ENCODE assay signal across 11 cellular contexts in the genomic region with DNA sequence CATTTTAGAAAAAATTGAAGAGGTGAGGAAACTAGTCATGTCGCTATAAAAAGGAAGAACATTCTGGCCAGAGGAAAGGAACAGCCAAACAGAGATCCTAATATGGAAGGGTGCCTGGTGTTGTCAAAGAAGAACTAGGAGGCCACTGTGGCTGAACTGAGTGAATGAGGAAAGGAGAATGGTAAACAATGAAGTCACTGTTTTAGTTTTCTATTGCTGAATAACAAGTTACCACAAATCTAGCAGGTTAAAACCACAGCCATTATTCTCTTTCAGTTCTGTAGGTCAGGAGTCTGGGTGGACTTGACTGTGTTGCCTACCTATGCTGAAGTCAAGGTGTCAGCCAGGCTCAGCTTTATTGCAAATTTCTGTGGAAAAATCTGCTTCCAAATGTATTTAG.
DNase-seq lines count a peak whose midpoint lies in the region; ATAC-seq and TF ChIP-seq lines count a peak whose summit lies in the region.
"Had no signal": no experiment of that assay in that cellular context is flagged by ENCODE, and none has a peak within 500 bp of the region (broad histone marks: within the 10 kb centered on the region; RNA-seq: fewer than 3 reads in every experiment).

No MANE protein-coding gene starts in this region.

- intact Hi-C loops in stomach (cut with DNase I; ENCODE audit: low total_unique reads): no loop called here

- DNase-seq in stomach: no peak
- DNase-seq in RPMI8226: no peak
- no peak for DNase-seq in activated effector memory CD4-positive, alpha-beta T cell treated with Interleukin-2 at 50 U/mL for 16 hours
- no peak for DNase-seq in ACHN
- DNase-seq: activated T-cell treated with anti-CD3 and anti-CD28 coated beads, Interleukin-2, amount 50 U/mL, for 1 hour; DMS79 treated with DMSO at 0.1 percent for 48 hours had no signal

- WGBS in stomach, 5 donors: 44 to 75% (median 61%) methylated on average over 1 of the region's 1 CpG

- H3K27me3 ChIP-seq in stomach: no peaks in the 10 kb centered on the region
- H3K27me3 ChIP-seq: neural progenitor cell had no signal

- H3K4me3 ChIP-seq in stomach: no peak overlapping the region
- H3K4me3 ChIP-seq: neural progenitor cell had no signal

- no peak for TF ChIP-seq CTCF in stomach (IDR thresholded peaks at IDR 0.05)

- no peak for TF ChIP-seq EP300 in stomach (IDR thresholded peaks at IDR 0.05)

- H3K9me3 ChIP-seq in stomach: no peaks in the 10 kb centered on the region

- H3K4me1 ChIP-seq in stomach: peaks cover 0 to 54% (median 14%) of the 10 kb centered on the region in 4 donors
- H3K4me1 ChIP-seq: neural progenitor cell had no signal

- no peak for TF ChIP-seq POLR2A in stomach (IDR thresholded peaks at IDR 0.05)

- H3K27ac ChIP-seq in stomach: peak overlapping the region in 4 of 5 donors; percentile 8 to 39 (median 24)
- H3K27ac ChIP-seq: HL-60, neural progenitor cell had no signal

- in situ Hi-C loops in ACHN (cut with HindIII; ENCODE audit: low pct_ligation_motif_present, low pct_unique_long_range_greater_than_20kb, low sequenced_read_pairs): no loop called here

- H3K36me3 ChIP-seq in stomach: no peaks in the 10 kb centered on the region
- H3K36me3 ChIP-seq: neural progenitor cell had no signal

- ATAC-seq in GM19351 (IDR thresholded peaks at IDR 0.05; ENCODE audit: unreplicated experiment) (peak; percentile 84), HG02759 (IDR thresholded peaks at IDR 0.05; ENCODE audit: unreplicated experiment) (peak; percentile 85), HG03565 (IDR thresholded peaks at IDR 0.05; ENCODE audit: unreplicated experiment) (peak; percentile 84)
